Comparison of ENCODE assay signal across 17 cellular contexts in genomic region chr16:4106516-4106915, GRCh38. TPM values are rescaled to one million over a fixed set of nuclear protein-coding genes. Genes with fewer than 3 reads are reported as not detected.
A peak's percentile ranks its signal among the peaks of the same experiment; 100 is the strongest.
DNase-seq lines count a peak whose midpoint lies in the region; ATAC-seq and TF ChIP-seq lines count a peak whose summit lies in the region.
"Had no signal": no experiment of that assay in that cellular context is flagged by ENCODE, and none has a peak within 500 bp of the region (broad histone marks: within the 10 kb centered on the region; RNA-seq: fewer than 3 reads in every experiment).

No MANE protein-coding gene starts in this region.

- POLR2A ChIA-PET in MCF 10A (lab: Yijun Ruan, JAX): interaction anchor here (1.5 kb wide), 1 partner anchor 53 kb away, joined by 3 read pairs; no protein-coding TSS in a partner anchor

- H3K36me3 Mint-ChIP-seq in MCF 10A (ENCODE audit: insufficient read depth, unreplicated experiment) (peaks cover 6% of the 10 kb centered on the region), immature natural killer cell (peaks cover 3 to 14% (median 6%) of the 10 kb centered on the region in 3 donors), glutamatergic neuron (ENCODE audit: unreplicated experiment) (peaks cover 7% of the 10 kb centered on the region)
- H3K36me3 Mint-ChIP-seq: IgD-negative memory B cell had no signal

- 8% methylated on average over 4 of the region's 4 CpGs for WGBS in mammary epithelial cell (ENCODE audit: low coverage, missing lambda C conversion rate)
- 83 to 92% (median 84%) methylated on average over 4 of the region's 4 CpGs for WGBS in psoas muscle, 3 donors

- peaks cover 4% of the 10 kb centered on the region for H3K4me1 ChIP-seq in mammary epithelial cell (ENCODE audit: insufficient read depth, low read length)
- H3K4me1 ChIP-seq in psoas muscle: peaks cover 29% of the 10 kb centered on the region

- BruUV-seq in mammary epithelial cell (replicated peaks; lab: Mats Ljungman, UMichigan): no TSS peak
- BruUV-seq in MCF 10A (replicated peaks; lab: Mats Ljungman, UMichigan): no TSS peak

- peaks cover 13% of the 10 kb centered on the region for H3K4me1 Mint-ChIP-seq in MCF 10A (ENCODE audit: insufficient read depth, unreplicated experiment)
- H3K4me1 Mint-ChIP-seq in immature natural killer cell: peaks cover 21 to 49% of the 10 kb centered on the region in 2 donors
- peaks cover 5% of the 10 kb centered on the region for H3K4me1 Mint-ChIP-seq in glutamatergic neuron (ENCODE audit: low read depth, unreplicated experiment)

- dilution Hi-C loops in mammary epithelial cell (cut with HindIII; ENCODE audit: low sequenced_read_pairs): no loop called here

- H3K79me2 ChIP-seq in mammary epithelial cell (ENCODE audit: insufficient read depth, low read length): peaks cover 27% of the 10 kb centered on the region

- no peak overlapping the region for H3K9ac ChIP-seq in mammary epithelial cell (ENCODE audit: insufficient read depth, low read length)
- H3K9ac ChIP-seq: GM23248 had no signal

- H3K9me3 ChIP-seq in mammary epithelial cell (replicated peaks; ENCODE audit: insufficient read depth, low read length) (no peaks in the 10 kb centered on the region), psoas muscle (no peaks in the 10 kb centered on the region)

- TF ChIP-seq CTCF in mammary epithelial cell (conservative IDR thresholded peaks at IDR 0.05 in 1 of 2, IDR thresholded peaks at IDR 0.05 in 1 of 2; ENCODE audit: extremely low read depth in 1 of 2, insufficient read depth in 1 of 2, low read depth in 1 of 2, low read length in 2 of 2) (no peak), MCF 10A (IDR thresholded peaks at IDR 0.05; ENCODE audit: unreplicated experiment) (no peak), psoas muscle (IDR thresholded peaks at IDR 0.05) (no peak), glutamatergic neuron (IDR thresholded peaks at IDR 0.05; ENCODE audit: partially characterized antibody, unreplicated experiment) (no peak)

- intact Hi-C loops in mammary epithelial cell (cut with micrococcal nuclease): no loop called here
- intact Hi-C loops in MCF 10A (cut with micrococcal nuclease): no loop called here
- intact Hi-C loops in psoas muscle (cut with DNase I): no loop called here

- H3K27me3 Mint-ChIP-seq in MCF 10A (ENCODE audit: insufficient read depth, unreplicated experiment): no peaks in the 10 kb centered on the region
- peaks cover 0 to 2% (median 2%) of the 10 kb centered on the region in 3 donors for H3K27me3 Mint-ChIP-seq in immature natural killer cell (ENCODE audit: low read depth in 3 of 3)
- no peaks in the 10 kb centered on the region for H3K27me3 Mint-ChIP-seq in glutamatergic neuron (ENCODE audit: unreplicated experiment)
- H3K27me3 Mint-ChIP-seq: CD4-positive, alpha-beta T cell; IgD-negative memory B cell had no signal

- no peaks in the 10 kb centered on the region for H3K36me3 ChIP-seq in mammary epithelial cell (ENCODE audit: insufficient read depth, low read length)
- peaks cover 2 to 3% of the 10 kb centered on the region in 2 donors for H3K36me3 ChIP-seq in psoas muscle (ENCODE audit: insufficient read depth in 1 of 2, low read depth in 1 of 2)

- CTCF ChIA-PET in mammary epithelial cell (lab: Charles Lee; ENCODE audit: low non-redundant PET): no interaction called here
- CTCF ChIA-PET in MCF 10A (lab: Yijun Ruan, JAX): interaction anchor here (0.6 kb wide), 1 partner anchor 123 kb away, joined by 3 read pairs; no protein-coding TSS in a partner anchor

- no peak for TF ChIP-seq POLR2A in GM18505 (IDR thresholded peaks at IDR 0.05; ENCODE audit: borderline replicate concordance, extremely low read depth, insufficient read depth, insufficient read length)

- no peak overlapping the region for H3K4me3 Mint-ChIP-seq in MCF 10A (ENCODE audit: unreplicated experiment)
- peak overlapping the region in 1 of 5 donors; percentile 53 for H3K4me3 Mint-ChIP-seq in immature natural killer cell
- no peak overlapping the region for H3K4me3 Mint-ChIP-seq in glutamatergic neuron (ENCODE audit: unreplicated experiment)
- H3K4me3 Mint-ChIP-seq: CD4-positive, alpha-beta T cell; IgD-negative memory B cell had no signal

- DNase-seq in mammary epithelial cell: no peak
- no peak for DNase-seq in MCF 10A (ENCODE audit: unreplicated experiment)
- DNase-seq in immature natural killer cell: no peak
- peak in 1 of 2 donors; percentile 0 for DNase-seq in psoas muscle
- no peak for DNase-seq in glutamatergic neuron
- no peak for DNase-seq in medulla oblongata (ENCODE audit: extremely low spot score)
- DNase-seq: AML-193; C1 segment of cervical spinal cord; Calu3; CD4-positive, alpha-beta T cell; DMS 273 treated with DMSO at 0.1 percent for 48 hours; GM23248 had no signal

- no peak overlapping the region for H3K4me2 ChIP-seq in mammary epithelial cell (ENCODE audit: insufficient read depth, low read depth, low read length)

- no peaks in the 10 kb centered on the region for H3K9me3 Mint-ChIP-seq in MCF 10A (ENCODE audit: unreplicated experiment)
- H3K9me3 Mint-ChIP-seq in immature natural killer cell: no peaks in the 10 kb centered on the region
- H3K9me3 Mint-ChIP-seq in glutamatergic neuron (ENCODE audit: unreplicated experiment): peaks cover 5% of the 10 kb centered on the region
- H3K9me3 Mint-ChIP-seq: CD4-positive, alpha-beta T cell; IgD-negative memory B cell had no signal

- no peaks in the 10 kb centered on the region for H3K27me3 ChIP-seq in mammary epithelial cell (ENCODE audit: insufficient read depth, low read length)
- no peaks in the 10 kb centered on the region for H3K27me3 ChIP-seq in psoas muscle (ENCODE audit: insufficient read depth in 3 of 3, low read length in 2 of 3)

- H2AFZ ChIP-seq in mammary epithelial cell (ENCODE audit: low read depth, low read length): peak overlapping the region; percentile 30
- H2AFZ ChIP-seq: GM23248 had no signal

- in situ Hi-C loops in mammary epithelial cell (cut with MboI; ENCODE audit: low sequenced_read_pairs in 2 of 2): no loop called here

- no peak for ATAC-seq in psoas muscle
- ATAC-seq in HG03439 (IDR thresholded peaks at IDR 0.05; ENCODE audit: unreplicated experiment): no peak
- no peak for ATAC-seq in GM18505 (IDR thresholded peaks at IDR 0.05; ENCODE audit: unreplicated experiment)
- ATAC-seq: HCT116 had no signal

- H3K27ac ChIP-seq in mammary epithelial cell (ENCODE audit: insufficient read depth, low read depth, low read length) (no peak overlapping the region), psoas muscle (peak overlapping the region; percentile 41)
- H3K27ac ChIP-seq: 22Rv1, GM23248 had no signal

- no peaks in the 10 kb centered on the region for H4K20me1 ChIP-seq in mammary epithelial cell (ENCODE audit: insufficient read depth, low read length)

- no peak overlapping the region for H3K27ac Mint-ChIP-seq in MCF 10A (ENCODE audit: low read depth, unreplicated experiment)
- peak overlapping the region in 5 of 6 donors; percentile 25 to 59 (median 46) for H3K27ac Mint-ChIP-seq in immature natural killer cell
- H3K27ac Mint-ChIP-seq in glutamatergic neuron (ENCODE audit: unreplicated experiment): no peak overlapping the region
- H3K27ac Mint-ChIP-seq: CD4-positive, alpha-beta T cell; IgD-negative memory B cell had no signal

- H3K4me3 ChIP-seq in mammary epithelial cell (replicated peaks in 1 of 3; ENCODE audit: insufficient read depth in 1 of 3, low read depth in 2 of 3, low read length in 3 of 3) (no peak overlapping the region), psoas muscle (no peak overlapping the region)
- H3K4me3 ChIP-seq: GM23248 had no signal

RNA-seq across cellular contexts. Expression of gene ADCY9, which starts 9.7 kb away (rescaled TPM):
- total RNA-seq in mammary epithelial cell: 10 to 100 TPM; 18.4 to 27.3 TPM
- 9.0 TPM for polyA plus RNA-seq in mammary epithelial cell
- polyA minus RNA-seq in mammary epithelial cell: 75.6 TPM
- total RNA-seq in MCF 10A (2022): 13.1 and 14.2 TPM in 2 replicates
- polyA plus RNA-seq in immature natural killer cell: 1 to 10 TPM; 1.1 to 1.5 (median 1.4) TPM
- total RNA-seq in psoas muscle: 10 to 100 TPM; 43.6 to 77.8 (median 51.9) TPM
- 100 to 1,000 TPM in 1 of 3 donors, 10 to 100 TPM in 1, 1 to 10 TPM in 1; 9.0 to 134 (median 32.8) TPM for polyA plus RNA-seq in psoas muscle
- 30.4 TPM for total RNA-seq in glutamatergic neuron (ENCODE audit: unreplicated experiment)

Comparison
In these comparisons a context has a peak if more than half of its experiments do, and no peak if none do; other contexts are left out.
1. H3K27ac Mint-ChIP-seq: peak in immature natural killer cell (5 of 6); none in MCF 10A (single experiment) and glutamatergic neuron (single experiment).